ENCODE assay signal across 21 cellular contexts in the genomic region with DNA sequence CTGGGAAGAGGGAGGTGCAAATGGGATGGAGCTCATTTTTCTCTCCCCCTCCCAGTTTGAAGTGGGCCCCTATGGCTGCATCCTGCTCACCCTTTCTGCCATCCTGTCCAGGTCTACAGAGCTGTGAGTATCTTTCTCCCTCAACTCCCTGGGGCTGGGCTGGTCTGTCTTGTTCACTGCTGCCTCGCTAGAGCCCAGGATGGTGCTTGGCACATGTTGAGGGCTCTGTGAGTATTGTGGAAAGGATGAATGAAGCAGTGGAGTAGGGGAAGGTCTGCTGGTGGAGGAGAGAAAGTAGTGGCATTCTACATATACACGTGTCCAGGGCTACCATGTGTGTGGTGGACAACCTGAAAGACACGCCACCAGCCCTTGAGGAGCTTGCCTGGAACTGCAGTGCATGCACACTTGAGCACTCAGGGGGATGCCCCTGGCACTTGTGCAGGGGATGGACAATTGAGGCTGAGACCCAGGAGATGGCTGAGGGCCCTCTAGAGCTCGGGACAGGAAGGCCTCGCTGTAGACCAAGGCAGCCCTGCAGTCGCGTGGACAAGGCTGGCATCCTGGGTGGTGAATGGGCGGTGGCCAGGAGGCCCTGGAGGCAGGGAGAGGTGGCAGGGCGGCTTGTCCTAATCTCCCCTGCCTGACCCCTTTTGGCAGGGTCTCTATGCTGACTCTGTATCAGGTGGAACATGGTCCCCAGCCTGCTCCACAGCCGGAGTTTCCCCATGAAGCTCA. TPM values are rescaled to one million over a fixed set of nuclear protein-coding genes. Genes with fewer than 3 reads are reported as not detected.
DNase-seq lines count a peak whose midpoint lies in the region; ATAC-seq, FAIRE-seq and TF ChIP-seq lines count a peak whose summit lies in the region.
"Had no signal": no experiment of that assay in that cellular context is flagged by ENCODE, and none has a peak within 500 bp of the region (broad histone marks: within the 10 kb centered on the region; RNA-seq: fewer than 3 reads in every experiment).

No MANE protein-coding gene starts in this region.

- H2BK5ac ChIP-seq in neuronal stem cell (ENCODE audit: low read length), result no peak overlapping the region

- BruUV-seq in HepG2 (replicated peaks; lab: Mats Ljungman, UMichigan), result no TSS peak

- H3K9me3 Mint-ChIP-seq in naive thymus-derived CD4-positive, alpha-beta T cell, result no peaks in the 10 kb centered on the region
- H3K9me3 Mint-ChIP-seq: CD4-positive, alpha-beta T cell; H9 had no signal

- H2AFZ ChIP-seq in HepG2 (ENCODE audit: low read length), result no peak overlapping the region
- no peak overlapping the region for H2AFZ ChIP-seq in neuronal stem cell (ENCODE audit: low read length)
- H2AFZ ChIP-seq: GM23248 had no signal

- CTCF ChIA-PET in HepG2 (lab: Yijun Ruan, JAX; ENCODE audit: low intra/inter-chr PET ratio, low total read pairs), result no interaction called here
- CTCF ChIA-PET in naive thymus-derived CD4-positive, alpha-beta T cell (lab: Charles Lee), result no interaction called here

- H3K79me2 ChIP-seq in HepG2 (ENCODE audit: insufficient read depth, low read length), result no peaks in the 10 kb centered on the region

- H3K27me3 ChIP-seq in HepG2 (ENCODE audit: control insufficient read depth in 1 of 2, insufficient read depth in 2 of 2, low read length in 2 of 2), result no peaks in the 10 kb centered on the region; a peak in 2 of 5 replicates
- no peaks in the 10 kb centered on the region for H3K27me3 ChIP-seq in right lobe of liver
- no peaks in the 10 kb centered on the region for H3K27me3 ChIP-seq in esophagus muscularis mucosa
- no peaks in the 10 kb centered on the region for H3K27me3 ChIP-seq in neuronal stem cell (ENCODE audit: control insufficient read depth in 3 of 3, insufficient read depth in 3 of 3, low read depth in 1 of 3, low read length in 3 of 3)
- no peaks in the 10 kb centered on the region for H3K27me3 ChIP-seq in effector memory CD4-positive, alpha-beta T cell (replicated peaks; ENCODE audit: control insufficient read depth, insufficient read depth, low read length, poor library complexity, severe bottlenecking)
- no peaks in the 10 kb centered on the region for H3K27me3 ChIP-seq in naive thymus-derived CD4-positive, alpha-beta T cell (ENCODE audit: control insufficient read depth in 2 of 2, insufficient read depth in 2 of 2, low read length in 2 of 2)
- H3K27me3 ChIP-seq: MG63 had no signal

- peak overlapping the region; percentile 1 for H3K14ac ChIP-seq in neuronal stem cell (ENCODE audit: low read length)

- H3K9me3 ChIP-seq in HepG2 (ENCODE audit: low read length) (no peaks in the 10 kb centered on the region), right lobe of liver (no peaks in the 10 kb centered on the region), esophagus muscularis mucosa (no peaks in the 10 kb centered on the region), neuronal stem cell (replicated peaks in 1 of 2; ENCODE audit: control insufficient read depth in 2 of 2, insufficient read depth in 1 of 2, low read depth in 1 of 2, low read length in 2 of 2) (no peaks in the 10 kb centered on the region)
- no peaks in the 10 kb centered on the region for H3K9me3 ChIP-seq in effector memory CD4-positive, alpha-beta T cell (ENCODE audit: control insufficient read depth, low read length)
- H3K9me3 ChIP-seq in naive thymus-derived CD4-positive, alpha-beta T cell (ENCODE audit: control insufficient read depth in 2 of 3, low read length in 3 of 3), result no peaks in the 10 kb centered on the region
- H3K9me3 ChIP-seq: MG63 had no signal

- H3K4ac ChIP-seq in neuronal stem cell (ENCODE audit: low read length), result no peak overlapping the region

- no peaks in the 10 kb centered on the region for H3K36me3 Mint-ChIP-seq in naive thymus-derived CD4-positive, alpha-beta T cell

- H3K36me3 ChIP-seq in HepG2 (replicated peaks in 1 of 2; ENCODE audit: control insufficient read depth in 1 of 2, insufficient read depth in 2 of 2, low read length in 2 of 2) (no peaks in the 10 kb centered on the region), right lobe of liver (no peaks in the 10 kb centered on the region), esophagus muscularis mucosa (peaks cover 4 to 51% (median 23%) of the 10 kb centered on the region in 4 donors), neuronal stem cell (replicated peaks in 1 of 2; ENCODE audit: control insufficient read depth in 2 of 2, insufficient read depth in 2 of 2, low read length in 2 of 2) (peaks cover 0 to 2% of the 10 kb centered on the region in 2 donors)
- no peaks in the 10 kb centered on the region for H3K36me3 ChIP-seq in effector memory CD4-positive, alpha-beta T cell (ENCODE audit: control insufficient read depth, insufficient read depth, low read length)
- H3K36me3 ChIP-seq in naive thymus-derived CD4-positive, alpha-beta T cell (ENCODE audit: control insufficient read depth in 2 of 3, insufficient read depth in 3 of 3, low read length in 3 of 3), result no peaks in the 10 kb centered on the region
- H3K36me3 ChIP-seq: MG63 had no signal

- POLR2A ChIA-PET in HepG2 (lab: Yijun Ruan, JAX), result no interaction called here
- POLR2A ChIA-PET in naive thymus-derived CD4-positive, alpha-beta T cell (lab: Charles Lee), result no interaction called here

- H3K4me2 ChIP-seq in HepG2 (ENCODE audit: low read depth, low read length), result no peak overlapping the region
- no peak overlapping the region for H3K4me2 ChIP-seq in neuronal stem cell (ENCODE audit: insufficient read depth, low read length, poor library complexity, severe bottlenecking)

- no peak overlapping the region for H2AK5ac ChIP-seq in neuronal stem cell (ENCODE audit: low read depth, low read length)

- H4K8ac ChIP-seq in neuronal stem cell (ENCODE audit: low read depth, low read length), result no peak overlapping the region

- TF ChIP-seq POLR2A in HepG2 (IDR thresholded peaks at IDR 0.05; ENCODE audit: insufficient read depth in 1 of 2, low read depth in 2 of 2, low read length in 2 of 2) (no peak), right lobe of liver (IDR thresholded peaks at IDR 0.05) (no peak), esophagus muscularis mucosa (IDR thresholded peaks at IDR 0.05; ENCODE audit: low read depth) (no peak)

- H3K9ac ChIP-seq in HepG2 (ENCODE audit: insufficient read depth, low read depth, low read length), result no peak overlapping the region
- no peak overlapping the region for H3K9ac ChIP-seq in neuronal stem cell (ENCODE audit: low read depth, low read length, poor library complexity)
- H3K9ac ChIP-seq: GM23248 had no signal

- no peaks in the 10 kb centered on the region for H3K27me3 Mint-ChIP-seq in naive thymus-derived CD4-positive, alpha-beta T cell
- H3K27me3 Mint-ChIP-seq: CD4-positive, alpha-beta T cell had no signal

- H4K20me1 ChIP-seq in HepG2 (ENCODE audit: insufficient read depth, low read length), result no peaks in the 10 kb centered on the region

- no peak overlapping the region for H4K91ac ChIP-seq in neuronal stem cell (ENCODE audit: low read depth, low read length, poor library complexity)

- no peaks in the 10 kb centered on the region for H3K4me1 Mint-ChIP-seq in naive thymus-derived CD4-positive, alpha-beta T cell
- H3K4me1 Mint-ChIP-seq: H9 had no signal

- no peak for TF ChIP-seq CTCF in HepG2 (CRISPR knock-in tag; IDR thresholded peaks at IDR 0.05)
- TF ChIP-seq CTCF in right lobe of liver (IDR thresholded peaks at IDR 0.05), result no peak
- no peak for TF ChIP-seq CTCF in esophagus muscularis mucosa (IDR thresholded peaks at IDR 0.05)

- no peak for FAIRE-seq in HepG2 (lab: Jason Lieb, UNC)
- FAIRE-seq: D721Med, HTR-8/SVneo had no signal

- TF ChIP-seq RAD21 in HepG2 (CRISPR knock-in tag; IDR thresholded peaks at IDR 0.05), result no peak

- ATAC-seq in HepG2 (peak; percentile 21; the same call in 1 of the 3 replicates), right lobe of liver (no peak)
- ATAC-seq in naive thymus-derived CD4-positive, alpha-beta T cell, result no peak
- ATAC-seq: Panc1 had no signal

- intact Hi-C loops in HepG2 (cut with micrococcal nuclease; ENCODE audit: unreplicated experiment), result no loop called here
- intact Hi-C loops in right lobe of liver (cut with DNase I), result no loop called here
- intact Hi-C loops in esophagus muscularis mucosa (cut with DNase I), result no loop called here
- intact Hi-C loops in naive thymus-derived CD4-positive, alpha-beta T cell (cut with micrococcal nuclease), result no loop called here

- H3K27ac Mint-ChIP-seq in naive thymus-derived CD4-positive, alpha-beta T cell, result no peak overlapping the region
- H3K27ac Mint-ChIP-seq: CD4-positive, alpha-beta T cell had no signal

- no peak overlapping the region for H3K4me3 ChIP-seq in HepG2 (replicated peaks in 1 of 3; ENCODE audit: insufficient read depth in 1 of 3, low read depth in 2 of 3, low read length in 3 of 3)
- H3K4me3 ChIP-seq in right lobe of liver, result no peak overlapping the region
- no peak overlapping the region for H3K4me3 ChIP-seq in esophagus muscularis mucosa
- no peak overlapping the region for H3K4me3 ChIP-seq in neuronal stem cell (ENCODE audit: low read length in 2 of 2)
- no peak overlapping the region for H3K4me3 ChIP-seq in effector memory CD4-positive, alpha-beta T cell (ENCODE audit: insufficient read depth, low read depth, low read length, poor library complexity, severe bottlenecking)
- no peak overlapping the region for H3K4me3 ChIP-seq in naive thymus-derived CD4-positive, alpha-beta T cell (ENCODE audit: low read length)
- H3K4me3 ChIP-seq: GM23248, MG63, SK-N-MC had no signal

- H3K4me1 ChIP-seq in HepG2 (ENCODE audit: insufficient read depth, low read length) (no peaks in the 10 kb centered on the region), right lobe of liver (no peaks in the 10 kb centered on the region), esophagus muscularis mucosa (peaks cover 15 to 82% (median 62%) of the 10 kb centered on the region in 4 donors), neuronal stem cell (ENCODE audit: control insufficient read depth in 2 of 2, insufficient read depth in 1 of 2, low read depth in 1 of 2, low read length in 2 of 2) (peaks cover 0 to 15% of the 10 kb centered on the region in 2 donors)
- H3K4me1 ChIP-seq in effector memory CD4-positive, alpha-beta T cell (ENCODE audit: control insufficient read depth, insufficient read depth, low read length, poor library complexity, severe bottlenecking), result no peaks in the 10 kb centered on the region
- no peaks in the 10 kb centered on the region for H3K4me1 ChIP-seq in naive thymus-derived CD4-positive, alpha-beta T cell (ENCODE audit: control insufficient read depth in 2 of 2, insufficient read depth in 2 of 2, low read length in 2 of 2)

- no peak overlapping the region for H2BK12ac ChIP-seq in neuronal stem cell (ENCODE audit: low read length)

- H3K18ac ChIP-seq in neuronal stem cell (ENCODE audit: low read length), result peak overlapping the region; percentile 72

- DNase-seq in HepG2 (ENCODE audit: low spot score) (no peak), right lobe of liver (no peak), esophagus muscularis mucosa (ENCODE audit: extremely low spot score) (no peak), neuronal stem cell (ENCODE audit: low spot score) (no peak), GM03348 (ENCODE audit: low spot score) (no peak)
- DNase-seq in effector memory CD4-positive, alpha-beta T cell, result no peak
- DNase-seq in naive thymus-derived CD4-positive, alpha-beta T cell, result no peak
- DNase-seq: CD4-positive, alpha-beta T cell; GM23248; H9; IMR-90; KG1; MG63; NCI-H2029 treated with DMSO at 0.1 percent for 48 hours; NCI-H446 treated with DMSO at 0.1 percent for 48 hours; NCI-H526 treated with DMSO at 0.1 percent for 48 hours; SHP77 treated with DMSO at 0.1 percent for 48 hours had no signal

- H3K23ac ChIP-seq in neuronal stem cell (ENCODE audit: low read depth, low read length, poor library complexity), result no peak overlapping the region

- H3K27ac ChIP-seq in HepG2 (ENCODE audit: extremely low read length, insufficient read depth, low read length) (no peak overlapping the region), right lobe of liver (no peak overlapping the region), esophagus muscularis mucosa (replicated peaks in 1 of 4) (peak overlapping the region in 3 of 4 donors; percentile 12 to 72 (median 33)), neuronal stem cell (replicated peaks; ENCODE audit: low read length) (no peak overlapping the region)
- no peak overlapping the region for H3K27ac ChIP-seq in effector memory CD4-positive, alpha-beta T cell (ENCODE audit: insufficient read depth, low read length, poor library complexity, severe bottlenecking)
- no peak overlapping the region for H3K27ac ChIP-seq in naive thymus-derived CD4-positive, alpha-beta T cell (ENCODE audit: low read depth, low read length)
- H3K27ac ChIP-seq: GM23248, SK-N-MC had no signal

- WGBS in HepG2 (ENCODE audit: low lambda C conversion rate), result 10% methylated on average over 3 of the region's 10 CpGs
- no CpG with 5 or more reads among the region's 10 CpGs for WGBS in right lobe of liver (ENCODE audit: insufficient coverage, low coverage, low lambda C conversion rate, missing lambda C conversion rate)
- WGBS in esophagus muscularis mucosa, result 90% methylated on average over 5 of the region's 10 CpGs
- no CpG with 5 or more reads among the region's 10 CpGs for WGBS in neuronal stem cell (ENCODE audit: extremely low coverage in 2 of 2, insufficient read length in 2 of 2, insufficient replicate concordance in 1 of 2), 2 donors

- in situ Hi-C loops in HepG2 (cut with HindIII; ENCODE audit: extremely low pct_ligation_motif_present, low pct_unique_long_range_greater_than_20kb), result no loop called here

- peak overlapping the region; percentile 25 for H2BK15ac ChIP-seq in neuronal stem cell (ENCODE audit: low read length)

- TF ChIP-seq EP300 in HepG2 (IDR thresholded peaks at IDR 0.05; ENCODE audit: low read depth in 2 of 2, low read length in 2 of 2) (no peak), HepG2 (CRISPR knock-in tag; IDR thresholded peaks at IDR 0.05; ENCODE audit: borderline replicate concordance) (no peak), esophagus muscularis mucosa (IDR thresholded peaks at IDR 0.05) (no peak)

- H2BK120ac ChIP-seq in neuronal stem cell (ENCODE audit: low read depth, low read length), result no peak overlapping the region

- H3K79me1 ChIP-seq in neuronal stem cell (ENCODE audit: low read depth, low read length), result no peaks in the 10 kb centered on the region

- no peak overlapping the region for H3K4me3 Mint-ChIP-seq in naive thymus-derived CD4-positive, alpha-beta T cell
- H3K4me3 Mint-ChIP-seq: CD4-positive, alpha-beta T cell; H9 had no signal

RNA-seq across cellular contexts. Expression of gene AQP1, which starts 52.3 kb away (rescaled TPM):
- not detected in 2 replicates for total RNA-seq in HepG2 (2016; rRNA removed; fragmentation: Illumina TruSeq; extraction: Trizol)
- not detected in 2 replicates for total RNA-seq in HepG2 (2016; cell fraction: cytosol; rRNA removed; fragmentation: Illumina TruSeq; extraction: Trizol; ENCODE audit: low read depth)
- not detected in 2 replicates for total RNA-seq in HepG2 (2016; cell fraction: insoluble cytoplasmic fraction; rRNA removed; fragmentation: Illumina TruSeq; extraction: Trizol)
- total RNA-seq in HepG2 (2016; cell fraction: membrane; rRNA removed; fragmentation: Illumina TruSeq; extraction: Trizol), result not detected in 2 replicates
- not detected in 2 replicates for total RNA-seq in HepG2 (2016; cell fraction: nucleus; rRNA removed; fragmentation: Illumina TruSeq; extraction: Trizol)
- not detected in 2 replicates for polyA plus RNA-seq in HepG2 (2011; rRNA removed)
- polyA plus RNA-seq in HepG2 (2011; cell fraction: cytosol; rRNA removed), result not detected in 2 replicates
- not detected in 2 replicates for polyA plus RNA-seq in HepG2 (2011; cell fraction: nucleus; rRNA removed)
- not detected in 2 replicates for polyA plus RNA-seq in HepG2 (2012)
- not detected in 2 replicates for polyA plus RNA-seq in HepG2 (2016; cell fraction: cytosol; fragmentation: Illumina TruSeq; extraction: Trizol; ENCODE audit: low read depth)
- not detected in 2 replicates for polyA plus RNA-seq in HepG2 (2016; cell fraction: insoluble cytoplasmic fraction; fragmentation: Illumina TruSeq; extraction: Trizol; ENCODE audit: low read depth)
- polyA plus RNA-seq in HepG2 (2016; cell fraction: membrane; fragmentation: Illumina TruSeq; extraction: Trizol; ENCODE audit: low read depth), result not detected in 2 replicates
- not detected in 2 replicates for polyA plus RNA-seq in HepG2 (2016; cell fraction: nucleus; fragmentation: Illumina TruSeq; extraction: Trizol; ENCODE audit: insufficient read depth, low read depth)
- 0.08 and 1.7 TPM in 2 replicates for polyA minus RNA-seq in HepG2 (2011; rRNA and poly(A)+ RNA removed; ENCODE audit: low replicate concordance)
- polyA minus RNA-seq in HepG2 (2011; cell fraction: cytosol; rRNA and poly(A)+ RNA removed), result not detected in 2 replicates
- polyA minus RNA-seq in HepG2 (2011; cell fraction: nucleus; rRNA and poly(A)+ RNA removed), result not detected in 2 replicates
- total RNA-seq in right lobe of liver, result 10 to 100 TPM; 11.3 to 20.8 (median 14.8) TPM
- total RNA-seq in esophagus muscularis mucosa, result 100 to 1,000 TPM; 362 to 578 (median 513) TPM
- polyA plus RNA-seq in neuronal stem cell (2013, experiment 1 of 2), result 0.47 TPM
- polyA plus RNA-seq in neuronal stem cell (2013, experiment 2 of 2), result 0.46 TPM
- under 1 TPM in 3 of 5 experiments, not detected in 2; 0.12 to 0.37 (median 0.19) TPM for total RNA-seq in naive thymus-derived CD4-positive, alpha-beta T cell
- under 1 TPM in 1 of 2 donors, not detected in 1; 0.13 TPM for polyA plus RNA-seq in naive thymus-derived CD4-positive, alpha-beta T cell

Comparison
In these comparisons a context has a peak if more than half of its experiments do, and no peak if none do; other contexts are left out.
1. H3K27ac ChIP-seq: peak in esophagus muscularis mucosa (3 of 4); none in HepG2 (single experiment), right lobe of liver (0 of 3), neuronal stem cell (single experiment), effector memory CD4-positive, alpha-beta T cell (single experiment) and naive thymus-derived CD4-positive, alpha-beta T cell (single experiment).
2. RNA of gene AQP1, which starts 52.3 kb away (total RNA-seq): 362 to 578 TPM in esophagus muscularis mucosa; 11.3 to 20.8 TPM in right lobe of liver, 0.12 to 0.37 TPM in naive thymus-derived CD4-positive, alpha-beta T cell and not detected in HepG2; every median in the first group is over 10 times any median in the second.